ENCODE assay signal across 1 cellular context in genomic region chr2:74427551-74427950, GRCh38.
TF ChIP-seq lines count a peak whose summit lies in the region.

No MANE protein-coding gene starts in this region.

TF ChIP-seq in WTC11, 78 proteins besides CTCF, POLR2A, EP300 and RAD21 (continued from another document):
- TF ChIP-seq ZNF281 (CRISPR knock-in tag; IDR thresholded peaks at IDR 0.05), result no peak
- TF ChIP-seq SMAD3 (CRISPR knock-in tag; IDR thresholded peaks at IDR 0.05; ENCODE audit: borderline replicate concordance), result no peak
- no peak for TF ChIP-seq FOXP1 (CRISPR knock-in tag; IDR thresholded peaks at IDR 0.05; ENCODE audit: borderline replicate concordance)
- no peak for TF ChIP-seq MLX (CRISPR knock-in tag; IDR thresholded peaks at IDR 0.05)
- TF ChIP-seq E2F5 (CRISPR knock-in tag; IDR thresholded peaks at IDR 0.05), result no peak
- TF ChIP-seq NFE2L1 (CRISPR knock-in tag; IDR thresholded peaks at IDR 0.05), result no peak
- no peak for TF ChIP-seq NFATC4 (CRISPR knock-in tag; IDR thresholded peaks at IDR 0.05)
